16 cellular contexts compared by ENCODE assay signal in the genomic region with DNA sequence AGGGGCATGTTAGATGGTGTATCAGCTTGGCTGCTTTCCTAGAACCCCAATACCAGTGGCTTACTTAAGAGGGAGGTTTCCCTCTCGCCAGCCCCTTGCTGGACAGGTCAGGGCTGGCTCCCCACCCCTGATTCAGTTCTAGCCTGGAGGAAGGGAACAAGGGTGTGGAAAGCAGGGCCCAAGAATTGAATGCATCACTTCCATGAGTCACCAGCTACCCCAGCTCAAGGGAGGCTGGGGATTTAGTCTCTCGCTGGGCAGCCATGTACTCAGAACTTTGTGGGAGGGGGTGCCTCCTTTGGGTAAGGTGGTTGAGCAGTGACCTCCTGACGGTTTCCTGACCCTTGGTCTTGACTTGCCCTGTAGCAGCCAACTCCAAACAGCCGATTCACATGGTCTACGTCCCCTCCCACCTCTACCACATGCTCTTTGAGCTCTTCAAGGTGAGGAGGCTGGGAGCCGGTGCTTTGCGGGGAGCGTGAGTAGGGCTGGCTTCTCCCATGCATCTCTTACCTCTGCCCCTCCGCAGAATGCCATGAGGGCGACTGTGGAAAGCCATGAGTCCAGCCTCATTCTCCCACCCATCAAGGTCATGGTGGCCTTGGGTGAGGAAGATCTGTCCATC. TPM values are rescaled to one million over a fixed set of nuclear protein-coding genes. Genes with fewer than 3 reads are reported as not detected.
DNase-seq lines count a peak whose midpoint lies in the region; ATAC-seq lines count a peak whose summit lies in the region.
"Had no signal": no experiment of that assay in that cellular context is flagged by ENCODE, and none has a peak within 500 bp of the region (broad histone marks: within the 10 kb centered on the region; RNA-seq: fewer than 3 reads in every experiment).

No MANE protein-coding gene starts in this region.

- peaks cover 53 to 91% of the 10 kb centered on the region in 2 experiments for H3K36me3 ChIP-seq in mesenchymal stem cell (ENCODE audit: control insufficient read depth in 1 of 2, insufficient read depth in 2 of 2, low read depth in 1 of 2, low read length in 2 of 2)

- WGBS in mesenchymal stem cell: 89% methylated on average over 10 of the region's 10 CpGs

- no peaks in the 10 kb centered on the region for H3K27me3 ChIP-seq in mesenchymal stem cell (ENCODE audit: control insufficient read depth in 1 of 2, insufficient read depth in 1 of 2, low read length in 2 of 2)
- H3K27me3 ChIP-seq: thyroid gland had no signal

- no peak overlapping the region for H3K14ac ChIP-seq in mesenchymal stem cell (ENCODE audit: low read length in 2 of 2)

- DNase-seq in EH (ENCODE audit: low read depth) (peak; percentile 64), LHCN-M2 (ENCODE audit: low read depth) (peak; percentile 51), dedifferentiated amniotic fluid mesenchymal stem cell (ENCODE audit: extremely low spot score) (peak; percentile 31), mesenchymal stem cell (peak; percentile 29), NCI-H345 treated with DMSO at 0.1 percent for 48 hours (lab: John Stamatoyannopoulos, UW; ENCODE audit: unreplicated experiment) (no peak), SHP77 treated with DMSO at 0.1 percent for 48 hours (lab: John Stamatoyannopoulos, UW) (no peak), mesenteric fat pad (ENCODE audit: low spot score) (no peak)
- DNase-seq: activated CD8-positive, alpha-beta memory T cell treated with anti-CD3 and anti-CD28 coated beads for 24 hours; activated effector memory CD4-positive, alpha-beta T cell treated with Interleukin-2 at 50 U/mL for 16 hours; NCI-H1092; stimulated activated CD4-positive, alpha-beta T cell treated with anti-CD3 and anti-CD28 coated beads, Interleukin-2, amount 100 ng/mL, for 24 hours; stimulated activated CD8-positive, alpha-beta memory T cell treated with anti-CD3 and anti-CD28 coated beads, Interleukin-4, amount 100 ng/mL, for 48 hours; thyroid gland had no signal

- H3K27ac ChIP-seq in mesenchymal stem cell (ENCODE audit: low read length, poor library complexity, severe bottlenecking): no peak overlapping the region
- H3K27ac ChIP-seq: thyroid gland, VCaP had no signal

- no peak overlapping the region for H3K4me2 ChIP-seq in mesenchymal stem cell (ENCODE audit: low read length, poor library complexity, severe bottlenecking)

- ATAC-seq in GM19351 (IDR thresholded peaks at IDR 0.05; ENCODE audit: unreplicated experiment): no peak

- H4K91ac ChIP-seq in mesenchymal stem cell (ENCODE audit: low read length): no peak overlapping the region

- H3K4ac ChIP-seq in mesenchymal stem cell (ENCODE audit: low read depth in 1 of 2, low read length in 2 of 2): no peak overlapping the region

- no peak overlapping the region for H4K8ac ChIP-seq in mesenchymal stem cell (ENCODE audit: low read length)

- H3K18ac ChIP-seq in mesenchymal stem cell (ENCODE audit: low read depth in 1 of 2, low read length in 2 of 2): no peak overlapping the region

- H2BK15ac ChIP-seq in mesenchymal stem cell (ENCODE audit: low read depth, poor library complexity, severe bottlenecking): no peak overlapping the region

- no peak overlapping the region for H3K23ac ChIP-seq in mesenchymal stem cell (ENCODE audit: low read length in 2 of 2)

- H3K9ac ChIP-seq in mesenchymal stem cell (ENCODE audit: low read length): no peak overlapping the region

- H3K4me1 ChIP-seq in mesenchymal stem cell (ENCODE audit: control insufficient read depth, insufficient read depth, low read depth, low read length): peaks cover 23% of the 10 kb centered on the region

- no peak overlapping the region for H3K4me3 ChIP-seq in mesenchymal stem cell (ENCODE audit: insufficient read depth in 1 of 2, low read depth in 1 of 2, low read length in 2 of 2)
- H3K4me3 ChIP-seq: thyroid gland had no signal

- H2AFZ ChIP-seq in mesenchymal stem cell (ENCODE audit: low read depth, low read length): no peak overlapping the region

- H2AK5ac ChIP-seq in mesenchymal stem cell (ENCODE audit: low read length, severe bottlenecking): no peak overlapping the region

- peaks cover 20% of the 10 kb centered on the region for H3K79me1 ChIP-seq in mesenchymal stem cell (replicated peaks; ENCODE audit: low read length, poor library complexity, severe bottlenecking)

- H2BK120ac ChIP-seq in mesenchymal stem cell (ENCODE audit: low read depth, low read length): no peak overlapping the region

- H3K9me3 ChIP-seq in mesenchymal stem cell (ENCODE audit: control insufficient read depth, low read length): no peaks in the 10 kb centered on the region
- H3K9me3 ChIP-seq: thyroid gland had no signal

- H2BK5ac ChIP-seq in mesenchymal stem cell (ENCODE audit: low read depth, low read length, poor library complexity, severe bottlenecking): no peak overlapping the region

- no peak overlapping the region for H2BK12ac ChIP-seq in mesenchymal stem cell (ENCODE audit: low read length in 2 of 2)

RNA-seq across cellular contexts. Expression of gene PDK2, which starts 12.8 kb away (rescaled TPM):
- total RNA-seq in LHCN-M2 (2014; rRNA removed): 22.3 and 22.5 TPM in 2 replicates
- polyA plus RNA-seq in LHCN-M2 (2012): 29.7 TPM
- 43.1 TPM for polyA plus RNA-seq in mesenchymal stem cell (2013, experiment 1 of 2)
- polyA plus RNA-seq in mesenchymal stem cell (2013, experiment 2 of 2): 39.6 TPM
- total RNA-seq in mesenteric fat pad: 41.9 TPM

RNA-seq across cellular contexts. Expression of gene SAMD14, which starts 22.1 kb away (rescaled TPM):
- total RNA-seq in LHCN-M2 (2014; rRNA removed) (1.1 and 1.6 TPM in 2 replicates), mesenteric fat pad (1.4 TPM)
- polyA plus RNA-seq in LHCN-M2 (2012): 2.3 TPM
- polyA plus RNA-seq in mesenchymal stem cell (2013, experiment 1 of 2): 17.9 TPM
- 17.2 TPM for polyA plus RNA-seq in mesenchymal stem cell (2013, experiment 2 of 2)
- polyA plus RNA-seq: CD14-positive monocyte had no signal

RNA-seq across cellular contexts. Expression of gene PPP1R9B, which starts 42.6 kb away (rescaled TPM):
- 40.6 and 42.7 TPM in 2 replicates for total RNA-seq in LHCN-M2 (2014; rRNA removed)
- polyA plus RNA-seq in LHCN-M2 (2012): 35.2 TPM
- 34.9 TPM for polyA plus RNA-seq in mesenchymal stem cell (2013, experiment 1 of 2)
- 33.0 TPM for polyA plus RNA-seq in mesenchymal stem cell (2013, experiment 2 of 2)
- 56.5 TPM for total RNA-seq in mesenteric fat pad

RNA-seq across cellular contexts. Expression of gene ITGA3, which starts 52.0 kb away (rescaled TPM):
- total RNA-seq in LHCN-M2 (2014; rRNA removed) (382 and 426 TPM in 2 replicates), mesenteric fat pad (14.4 TPM)
- polyA plus RNA-seq in LHCN-M2 (2012): 567 TPM
- polyA plus RNA-seq in mesenchymal stem cell (2013, experiment 1 of 2): 136 TPM
- polyA plus RNA-seq in mesenchymal stem cell (2013, experiment 2 of 2): 138 TPM

RNA-seq across cellular contexts. Expression of gene SGCA, which starts 57.9 kb away (rescaled TPM):
- total RNA-seq in LHCN-M2 (2014; rRNA removed): 200 and 207 TPM in 2 replicates
- polyA plus RNA-seq in LHCN-M2 (2012): 205 TPM
- 0.14 TPM for polyA plus RNA-seq in mesenchymal stem cell (2013, experiment 1 of 2)
- polyA plus RNA-seq in mesenchymal stem cell (2013, experiment 2 of 2): 0.08 TPM
- total RNA-seq in mesenteric fat pad: 0.32 TPM

Comparison
In these comparisons a context has a peak if more than half of its experiments do, and no peak if none do; other contexts are left out.
1. DNase-seq: peak in EH (single experiment), LHCN-M2 (single experiment), dedifferentiated amniotic fluid mesenchymal stem cell (single experiment) and mesenchymal stem cell (single experiment); none in NCI-H345 treated with DMSO at 0.1 percent for 48 hours (single experiment), SHP77 treated with DMSO at 0.1 percent for 48 hours (single experiment) and mesenteric fat pad (single experiment).